21 cellular contexts compared by ENCODE assay signal in the genomic region with DNA sequence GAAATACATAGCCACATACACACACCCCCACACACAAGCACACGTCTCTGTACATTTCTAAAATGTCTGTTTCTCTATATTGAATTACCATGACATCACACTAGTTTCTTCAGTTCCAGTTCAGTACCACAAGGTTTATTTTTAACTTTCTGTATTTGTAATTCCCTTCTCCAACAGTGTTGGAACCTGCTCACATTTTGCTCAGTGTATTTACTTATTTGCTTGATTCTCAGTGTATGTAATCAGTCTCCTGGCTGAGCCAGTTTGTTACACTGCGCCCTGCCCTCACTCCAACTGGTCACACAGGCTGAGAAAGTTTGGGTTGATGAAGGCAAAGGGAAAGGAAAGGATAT.
DNase-seq lines count a peak whose midpoint lies in the region; ATAC-seq, FAIRE-seq and TF ChIP-seq lines count a peak whose summit lies in the region.
"Had no signal": no experiment of that assay in that cellular context is flagged by ENCODE, and none has a peak within 500 bp of the region (broad histone marks: within the 10 kb centered on the region; RNA-seq: fewer than 3 reads in every experiment).

No MANE protein-coding gene starts in this region.

- TF ChIP-seq CTCF in A549 (IDR thresholded peaks at IDR 0.05), result no peak

- peaks cover 20% of the 10 kb centered on the region for H3K4me1 ChIP-seq in A549

- H3K9me3 ChIP-seq in A549, result no peaks in the 10 kb centered on the region
- H3K9me3 ChIP-seq: gastroesophageal sphincter, SJSA1 had no signal

- peak overlapping the region; percentile 6; the same call in 1 of the 3 replicates for H3K4me2 ChIP-seq in A549

- TF ChIP-seq POLR2A in A549 (IDR thresholded peaks at IDR 0.05; ENCODE audit: low read length), result no peak

- H3K4me3 ChIP-seq in A549, result no peak overlapping the region
- H3K4me3 ChIP-seq: gastroesophageal sphincter, SJSA1 had no signal

- 70% methylated on average over 2 of the region's 2 CpGs for WGBS in A549 (ENCODE audit: missing lambda C conversion rate)

- TF ChIP-seq EP300 in A549 (IDR thresholded peaks at IDR 0.05), result no peak

- CTCF ChIA-PET in A549 (lab: Yijun Ruan, JAX), result no interaction called here

- POLR2A ChIA-PET in A549 (lab: Yijun Ruan, JAX), result no interaction called here

- TF ChIP-seq RAD21 in A549 (conservative IDR thresholded peaks at IDR 0.05 in 1 of 2, IDR thresholded peaks at IDR 0.05 in 1 of 2), result no peak

- FAIRE-seq in A549 (lab: Jason Lieb, UNC) (no peak), islet of Langerhans (lab: Jason Lieb, UNC) (peak; percentile 72)
- FAIRE-seq: GM12891 had no signal

- DNase-seq in A549 (ENCODE audit: low read depth in 1 of 2, low spot score in 1 of 2), result no peak
- peak; percentile 8 for DNase-seq in HK-2 (ENCODE audit: unreplicated experiment)
- no peak for DNase-seq in HCEC 1CT
- DNase-seq in activated CD8-positive, alpha-beta memory T cell treated with anti-CD3 and anti-CD28 coated beads for 24 hours, result no peak
- DNase-seq: activated CD8-positive, alpha-beta memory T cell treated with anti-CD3 and anti-CD28 coated beads, Interleukin-2, amount 10 ng/mL, durations not matched to agents 7 days and 5 days; activated gamma-delta T cell treated with Interleukin-2 at 50 U/mL for 16 hours; Calu3; cortex of kidney; NCI-H1930; NCI-H526; nephron progenitor cell; OCI-M1; retina had no signal

- ATAC-seq in A549 (peak in 1 of 2 experiments; percentile 29; a peak in 2 of 6 replicates), GM19452 (IDR thresholded peaks at IDR 0.05; ENCODE audit: unreplicated experiment) (peak; percentile 63), HG02588 (IDR thresholded peaks at IDR 0.05; ENCODE audit: unreplicated experiment) (no peak), HG03045 (IDR thresholded peaks at IDR 0.05; ENCODE audit: unreplicated experiment) (no peak)
- ATAC-seq: activated CD4-positive, CD25-positive, alpha-beta regulatory T cell treated with anti-CD3 and anti-CD28 coated beads, Interleukin-2, amount 50 U/mL, for 24 hours; activated CD8-positive, alpha-beta memory T cell treated with anti-CD3 and anti-CD28 coated beads, Interleukin-2, amount 10 ng/mL, durations not matched to agents 7 days and 5 days; gastroesophageal sphincter had no signal

- no peak overlapping the region for H3K27ac ChIP-seq in A549
- H3K27ac ChIP-seq: gastroesophageal sphincter, SJSA1 had no signal

TF ChIP-seq in A549, 52 proteins besides CTCF, POLR2A, EP300 and RAD21:
- TF ChIP-seq MAZ (IDR thresholded peaks at IDR 0.05; ENCODE audit: borderline replicate concordance, low read depth, low read length), result no peak
- TF ChIP-seq, protein P1, sequence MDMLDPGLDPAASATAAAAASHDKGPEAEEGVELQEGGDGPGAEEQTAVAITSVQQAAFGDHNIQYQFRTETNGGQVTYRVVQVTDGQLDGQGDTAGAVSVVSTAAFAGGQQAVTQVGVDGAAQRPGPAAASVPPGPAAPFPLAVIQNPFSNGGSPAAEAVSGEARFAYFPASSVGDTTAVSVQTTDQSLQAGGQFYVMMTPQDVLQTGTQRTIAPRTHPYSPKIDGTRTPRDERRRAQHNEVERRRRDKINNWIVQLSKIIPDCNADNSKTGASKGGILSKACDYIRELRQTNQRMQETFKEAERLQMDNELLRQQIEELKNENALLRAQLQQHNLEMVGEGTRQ (IDR thresholded peaks at IDR 0.05), result no peak
- TF ChIP-seq TFCP2L1 (CRISPR knock-in tag; IDR thresholded peaks at IDR 0.05), result no peak
- TF ChIP-seq TP53 (CRISPR knock-in tag; IDR thresholded peaks at IDR 0.05), result no peak
- no peak for TF ChIP-seq ZSCAN20 (CRISPR knock-in tag; IDR thresholded peaks at IDR 0.05)
- no peak for TF ChIP-seq FOXS1 (CRISPR knock-in tag; IDR thresholded peaks at IDR 0.05)
- no peak for TF ChIP-seq HOXB5 (CRISPR knock-in tag; IDR thresholded peaks at IDR 0.05)
